Comparison of ENCODE assay signal across 13 cellular contexts in genomic region chr11:32137263-32137662, GRCh38. TPM values are rescaled to one million over a fixed set of nuclear protein-coding genes. Genes with fewer than 3 reads are reported as not detected.
DNase-seq lines count a peak whose midpoint lies in the region; ATAC-seq and TF ChIP-seq lines count a peak whose summit lies in the region.
"Had no signal": no experiment of that assay in that cellular context is flagged by ENCODE, and none has a peak within 500 bp of the region (broad histone marks: within the 10 kb centered on the region; RNA-seq: fewer than 3 reads in every experiment).

No MANE protein-coding gene starts in this region.

- H2BK12ac ChIP-seq in trophoblast cell (ENCODE audit: low read length), result no peak overlapping the region

- no peak overlapping the region for H3K14ac ChIP-seq in trophoblast cell (ENCODE audit: low read length)

- H3K4me3 ChIP-seq in epithelial cell of proximal tubule (ENCODE audit: low read depth, low read length), result no peak overlapping the region
- no peak overlapping the region for H3K4me3 ChIP-seq in trophoblast cell (ENCODE audit: low read depth, low read length)
- H3K4me3 ChIP-seq in spleen, result no peak overlapping the region
- H3K4me3 ChIP-seq: colonic mucosa had no signal

- H3K9me3 ChIP-seq in trophoblast cell (ENCODE audit: insufficient read depth, low read depth, low read length), result no peaks in the 10 kb centered on the region
- no peaks in the 10 kb centered on the region for H3K9me3 ChIP-seq in spleen
- H3K9me3 ChIP-seq: colonic mucosa had no signal

- H4K12ac ChIP-seq in trophoblast cell (ENCODE audit: low read depth, low read length), result no peak overlapping the region

- intact Hi-C loops in spleen (cut with DNase I; ENCODE audit: low total_unique reads), result no loop called here

- H3K4me1 ChIP-seq in trophoblast cell (ENCODE audit: control insufficient read depth in 1 of 2, insufficient read depth in 2 of 2, low read length in 2 of 2) (peaks cover 0 to 7% of the 10 kb centered on the region in 2 experiments), spleen (no peaks in the 10 kb centered on the region)
- H3K4me1 ChIP-seq: colonic mucosa had no signal

- no peak for TF ChIP-seq POLR2A in spleen (IDR thresholded peaks at IDR 0.05)

- H3K4ac ChIP-seq in trophoblast cell (ENCODE audit: low read depth, low read length), result no peak overlapping the region

- H2BK5ac ChIP-seq in trophoblast cell (ENCODE audit: low read depth, low read length, poor library complexity), result no peak overlapping the region

- H3K9ac ChIP-seq in trophoblast cell (ENCODE audit: low read length), result no peak overlapping the region

- peaks cover 2% of the 10 kb centered on the region for H3K79me1 ChIP-seq in trophoblast cell (ENCODE audit: low read length)

- H3K27me3 ChIP-seq in trophoblast cell (ENCODE audit: insufficient read depth, low read length), result no peaks in the 10 kb centered on the region
- no peaks in the 10 kb centered on the region for H3K27me3 ChIP-seq in spleen (replicated peaks in 1 of 7)
- H3K27me3 ChIP-seq: colonic mucosa had no signal

- H3K27ac ChIP-seq in trophoblast cell (ENCODE audit: low read depth, low read length) (no peak overlapping the region), spleen (no peak overlapping the region)
- H3K27ac ChIP-seq: colonic mucosa had no signal

- no peak overlapping the region for H2AK5ac ChIP-seq in trophoblast cell (ENCODE audit: low read length)

- no peak overlapping the region for H2AFZ ChIP-seq in trophoblast cell (ENCODE audit: insufficient read depth, low read length, poor library complexity)

- no peak overlapping the region for H2BK120ac ChIP-seq in trophoblast cell (ENCODE audit: insufficient read depth, low read length, poor library complexity)

- no peak for TF ChIP-seq CTCF in epithelial cell of proximal tubule (conservative IDR thresholded peaks at IDR 0.05; ENCODE audit: low read depth, low read length)
- no peak for TF ChIP-seq CTCF in spleen (IDR thresholded peaks at IDR 0.05 in 8 of 11, conservative IDR thresholded peaks at IDR 0.05 in 3 of 11)

- H3K23ac ChIP-seq in trophoblast cell (ENCODE audit: low read length), result no peak overlapping the region

- no peak overlapping the region for H3K18ac ChIP-seq in trophoblast cell (ENCODE audit: low read length)

- ATAC-seq in HG03135 (IDR thresholded peaks at IDR 0.05; ENCODE audit: unreplicated experiment) (no peak), HG03571 (IDR thresholded peaks at IDR 0.05; ENCODE audit: unreplicated experiment) (no peak)
- ATAC-seq: activated T-cell treated with anti-CD3 and anti-CD28 coated beads, Interleukin-2, amount 50 U/mL, for 72 hours; naive thymus-derived CD8-positive, alpha-beta T cell had no signal

- no peaks in the 10 kb centered on the region for H3K79me2 ChIP-seq in trophoblast cell (ENCODE audit: control insufficient read depth, insufficient read depth, low read length, poor library complexity)

- H3K36me3 ChIP-seq in trophoblast cell (ENCODE audit: control insufficient read depth in 1 of 2, insufficient read depth in 2 of 2, low read length in 2 of 2) (no peaks in the 10 kb centered on the region), spleen (no peaks in the 10 kb centered on the region)
- H3K36me3 ChIP-seq: colonic mucosa had no signal

- DNase-seq in ELR (ENCODE audit: low read depth) (peak; percentile 98), RPMI7951 (ENCODE audit: low read depth) (peak; percentile 87), epithelial cell of proximal tubule (ENCODE audit: low read depth) (peak; percentile 81), trophoblast cell (peak; percentile 50 to 92), HT-29 (ENCODE audit: low spot score) (no peak), spleen (no peak)
- DNase-seq: activated T-cell treated with anti-CD3 and anti-CD28 coated beads, Interleukin-2, amount 50 U/mL, for 72 hours; colonic mucosa; naive thymus-derived CD8-positive, alpha-beta T cell; NCI-H1417; NK-92 treated with Interleukin-12 subunit alpha and Interleukin-12 subunit beta, amount 100 ng/mL, for 24 hours had no signal

- H3K4me2 ChIP-seq in trophoblast cell (ENCODE audit: low read length), result no peak overlapping the region

- no peak overlapping the region for H4K91ac ChIP-seq in trophoblast cell (ENCODE audit: low read depth, low read length)

- no peak overlapping the region for H4K8ac ChIP-seq in trophoblast cell (ENCODE audit: low read depth, low read length)

- WGBS in trophoblast cell (ENCODE audit: extremely low coverage, insufficient coverage, insufficient read length), result no CpG with 5 or more reads among the region's 2 CpGs
- 53 to 68% (median 58%) methylated on average over 2 of the region's 2 CpGs for WGBS in spleen, 5 donors

RNA-seq across cellular contexts. Expression of gene RCN1, which starts 46.4 kb away (rescaled TPM):
- total RNA-seq in RPMI7951 (2014; rRNA removed; shearing (Covaris generic)), result 192 and 209 TPM in 2 replicates
- 118 and 222 TPM in 2 replicates for total RNA-seq in epithelial cell of proximal tubule
- polyA plus RNA-seq in trophoblast cell (2013), result 277 and 283 TPM in 2 replicates
- 88.0 and 88.8 TPM in 2 replicates for total RNA-seq in HT-29 (2014; rRNA removed; shearing (Covaris generic))
- 10 to 100 TPM; 34.5 to 53.8 (median 41.4) TPM for total RNA-seq in spleen
- polyA plus RNA-seq in spleen, result 10 to 100 TPM; 23.3 to 29.9 (median 27.2) TPM

Comparison
In these comparisons a context has a peak if more than half of its experiments do, and no peak if none do; other contexts are left out.
1. DNase-seq: peak in ELR (single experiment), RPMI7951 (single experiment), epithelial cell of proximal tubule (single experiment) and trophoblast cell (2 of 2); none in HT-29 (single experiment) and spleen (single experiment).